9 cellular contexts compared by ENCODE assay signal in genomic region chr6:149990109-149990671, GRCh38. TPM values are rescaled to one million over a fixed set of nuclear protein-coding genes. Genes with fewer than 3 reads are reported as not detected.
DNase-seq lines count a peak whose midpoint lies in the region; ATAC-seq and TF ChIP-seq lines count a peak whose summit lies in the region.
"Had no signal": no experiment of that assay in that cellular context is flagged by ENCODE, and none has a peak within 500 bp of the region (broad histone marks: within the 10 kb centered on the region; RNA-seq: fewer than 3 reads in every experiment).

No MANE protein-coding gene starts in this region.

- H3K27me3 Mint-ChIP-seq in Caco-2 (ENCODE audit: insufficient read depth, unreplicated experiment), result peaks cover 50% of the 10 kb centered on the region
- H3K27me3 Mint-ChIP-seq in IgD-negative memory B cell, result peaks cover 62% of the 10 kb centered on the region
- peaks cover 99% of the 10 kb centered on the region for H3K27me3 Mint-ChIP-seq in neural crest cell (ENCODE audit: low read depth)

- no peaks in the 10 kb centered on the region for H3K9me3 ChIP-seq in Caco-2

- no peak for ATAC-seq in HG03097 (IDR thresholded peaks at IDR 0.05; ENCODE audit: low FRiP score, unreplicated experiment)

- intact Hi-C loops in Caco-2 (cut with micrococcal nuclease; ENCODE audit: unreplicated experiment), result no loop called here

- H3K36me3 ChIP-seq in Caco-2 (ENCODE audit: control insufficient read depth, insufficient read depth, low read length), result no peaks in the 10 kb centered on the region

- H3K27me3 ChIP-seq in Caco-2 (replicated peaks; ENCODE audit: control insufficient read depth, insufficient read depth, low read length), result peaks cover 13% of the 10 kb centered on the region

- no TSS peak for BruUV-seq in Caco-2 (replicated peaks; lab: Mats Ljungman, UMichigan)

- CTCF ChIA-PET in Caco-2 (lab: Charles Lee) (no interaction called here), GM10248 (lab: Yijun Ruan, JAX) (interaction anchor here (1.2 to 2.8 kb wide), 2 partner anchors 17 to 27 kb away, joined by 5 to 8 read pairs; no protein-coding TSS in a partner anchor)

- no peak for DNase-seq in Caco-2
- DNase-seq in astrocyte of the cerebellum (ENCODE audit: low read depth), result no peak
- no peak for DNase-seq in neural crest cell (ENCODE audit: low read depth, low spot score)
- no peak for DNase-seq in AG08396 (ENCODE audit: low spot score)
- DNase-seq in stimulated activated CD4-positive, alpha-beta T cell treated with anti-CD3 and anti-CD28 coated beads, Interleukin-15, amount 100 ng/mL, for 24 hours, result no peak
- DNase-seq in GM10248 (ENCODE audit: extremely low spot score), result no peak

- H3K4me3 ChIP-seq in Caco-2 (ENCODE audit: low read depth, low read length) (peak overlapping the region; percentile 15), astrocyte of the cerebellum (ENCODE audit: low read depth, low read length) (peak overlapping the region; percentile 17)

- H3K4me1 Mint-ChIP-seq in Caco-2 (ENCODE audit: low read depth, unreplicated experiment) (peaks cover 11% of the 10 kb centered on the region), IgD-negative memory B cell (peaks cover 11 to 21% (median 21%) of the 10 kb centered on the region in 3 donors), neural crest cell (peaks cover 17% of the 10 kb centered on the region)

- H3K4me1 ChIP-seq in Caco-2, result no peaks in the 10 kb centered on the region; the same call in 1 of the 2 replicates

- no peak overlapping the region for H3K27ac Mint-ChIP-seq in Caco-2 (ENCODE audit: unreplicated experiment)
- peak overlapping the region; percentile 65 to 87 (median 76) for H3K27ac Mint-ChIP-seq in IgD-negative memory B cell
- no peak overlapping the region for H3K27ac Mint-ChIP-seq in neural crest cell (ENCODE audit: unreplicated experiment)

- H3K4me3 Mint-ChIP-seq in Caco-2 (ENCODE audit: unreplicated experiment) (peak overlapping the region; percentile 72), IgD-negative memory B cell (peak overlapping the region; percentile 82 to 91 (median 88)), neural crest cell (peak overlapping the region; percentile 44)

- TF ChIP-seq CTCF in Caco-2 (IDR thresholded peaks at IDR 0.05; ENCODE audit: insufficient read depth in 1 of 2, low read depth in 1 of 2, low read length in 1 of 2, severe bottlenecking in 1 of 2, unreplicated experiment in 1 of 2), result no peak
- TF ChIP-seq CTCF in astrocyte of the cerebellum (IDR thresholded peaks at IDR 0.05; ENCODE audit: low read depth, low read length, missing control alignments), result no peak
- TF ChIP-seq CTCF in neural crest cell (conservative IDR thresholded peaks at IDR 0.05), result no peak
- no peak for TF ChIP-seq CTCF in GM10248 (IDR thresholded peaks at IDR 0.05; ENCODE audit: control extremely low read depth, extremely low read depth, low read depth, missing control alignments)

- POLR2A ChIA-PET in Caco-2 (lab: Charles Lee), result no interaction called here
- POLR2A ChIA-PET in GM10248 (lab: Yijun Ruan, JAX), result no interaction called here

- H3K36me3 Mint-ChIP-seq in Caco-2 (ENCODE audit: insufficient read depth, unreplicated experiment) (no peaks in the 10 kb centered on the region), IgD-negative memory B cell (no peaks in the 10 kb centered on the region), neural crest cell (ENCODE audit: low read depth) (peaks cover 11% of the 10 kb centered on the region)

- H3K9me3 Mint-ChIP-seq in Caco-2 (ENCODE audit: unreplicated experiment) (no peaks in the 10 kb centered on the region), IgD-negative memory B cell (peaks cover 0 to 13% (median 2%) of the 10 kb centered on the region in 3 donors), neural crest cell (peaks cover 3% of the 10 kb centered on the region)

- in situ Hi-C loops in astrocyte of the cerebellum (cut with HindIII; ENCODE audit: low sequenced_read_pairs), result no loop called here

RNA-seq across cellular contexts. Expression of gene ULBP1, which starts 26.4 kb away (rescaled TPM):
- 5.4 and 7.7 TPM in 2 replicates for total RNA-seq in Caco-2 (2022)
- polyA plus RNA-seq in IgD-negative memory B cell, result not detected
- total RNA-seq in neural crest cell, result 2.3 and 2.5 TPM in 2 replicates
- total RNA-seq: SK-MEL-5 had no signal

RNA-seq across cellular contexts. Expression of gene RAET1L, which starts 35.1 kb away (rescaled TPM):
- total RNA-seq in Caco-2 (2022) (not detected in 2 replicates), neural crest cell (not detected in 2 replicates)
- polyA plus RNA-seq in IgD-negative memory B cell, result not detected
- total RNA-seq: SK-MEL-5 had no signal

RNA-seq across cellular contexts. Expression of gene ULBP2, which starts 48.4 kb away (rescaled TPM):
- total RNA-seq in Caco-2 (2022) (4.8 and 4.9 TPM in 2 replicates), neural crest cell (0.23 and 0.30 TPM in 2 replicates)
- 0.33 TPM for polyA plus RNA-seq in IgD-negative memory B cell

Comparison
In these comparisons a context has a peak if more than half of its experiments do, and no peak if none do; other contexts are left out.
1. H3K27ac Mint-ChIP-seq: peak in IgD-negative memory B cell (3 of 3); none in Caco-2 (single experiment) and neural crest cell (single experiment).
2. Peak in every context shown above with its lines, with median percentiles within 50 percentile points of each other: H3K4me3 Mint-ChIP-seq.